In genomic region chr1:54364613-54365012, GRCh38 we compare ENCODE assay signal across 19 cellular contexts.
"Had no signal": no experiment of that assay in that cellular context is flagged by ENCODE, and none has a peak within 500 bp of the region (broad histone marks: within the 10 kb centered on the region; RNA-seq: fewer than 3 reads in every experiment).

No MANE protein-coding gene starts in this region.

- DNase-seq: activated CD4-positive, alpha-beta T cell treated with anti-CD3 and anti-CD28 coated beads, Interleukin-2, amount 10 ng/mL, durations not matched to agents 24 days and 14 days; activated CD4-positive, CD25-positive, alpha-beta regulatory T cell; activated CD8-positive, alpha-beta memory T cell treated with anti-CD3 and anti-CD28 coated beads, Interleukin-2, amount 50 U/mL, for 4 hours; activated CD8-positive, alpha-beta T cell treated with anti-CD3 and anti-CD28 coated beads, Interleukin-2, amount 10 ng/mL, durations not matched to agents 7 days and 5 days; activated naive CD8-positive, alpha-beta T cell treated with anti-CD3 and anti-CD28 coated beads for 36 hours; activated T-cell treated with anti-CD3 and anti-CD28 coated beads, Interleukin-2, amount 50 U/mL, for 48 hours; amygdala; central memory CD4-positive, alpha-beta T cell; effector CD8-positive, alpha-beta T cell; foreskin fibroblast; lower lobe of right lung; midbrain; nucleus accumbens; retina; stimulated activated CD4-positive, alpha-beta T cell treated with anti-CD3 and anti-CD28 coated beads, Interleukin-2, amount 100 ng/mL, for 48 hours; stimulated activated naive CD4-positive, alpha-beta T cell had no signal

- H3K4me3 Mint-ChIP-seq: activated CD4-positive, alpha-beta T cell treated with anti-CD3 and anti-CD28 coated beads, Interleukin-2, amount 10 ng/mL, durations not matched to agents 24 days and 14 days; activated CD8-positive, alpha-beta T cell treated with anti-CD3 and anti-CD28 coated beads, Interleukin-2, amount 10 ng/mL, durations not matched to agents 7 days and 5 days; activated naive CD8-positive, alpha-beta T cell treated with anti-CD3 and anti-CD28 coated beads for 36 hours had no signal

- H3K9me3 ChIP-seq: body of pancreas, lower lobe of right lung, upper lobe of left lung had no signal

- H3K4me3 ChIP-seq: body of pancreas, coronary artery, lower lobe of right lung, upper lobe of left lung had no signal

- H3K27ac ChIP-seq: coronary artery, lower lobe of right lung, upper lobe of left lung had no signal

- H3K27ac Mint-ChIP-seq: activated CD4-positive, alpha-beta T cell treated with anti-CD3 and anti-CD28 coated beads, Interleukin-2, amount 10 ng/mL, durations not matched to agents 24 days and 14 days; activated CD8-positive, alpha-beta T cell treated with anti-CD3 and anti-CD28 coated beads, Interleukin-2, amount 10 ng/mL, durations not matched to agents 7 days and 5 days; activated naive CD8-positive, alpha-beta T cell treated with anti-CD3 and anti-CD28 coated beads for 36 hours had no signal

- H3K36me3 ChIP-seq: lower lobe of right lung had no signal

- H3K27me3 Mint-ChIP-seq: activated CD4-positive, alpha-beta T cell treated with anti-CD3 and anti-CD28 coated beads, Interleukin-2, amount 10 ng/mL, durations not matched to agents 24 days and 14 days; activated naive CD8-positive, alpha-beta T cell treated with anti-CD3 and anti-CD28 coated beads for 36 hours had no signal

- ATAC-seq: activated CD8-positive, alpha-beta T cell treated with anti-CD3 and anti-CD28 coated beads, Interleukin-2, amount 10 ng/mL, durations not matched to agents 7 days and 5 days had no signal

- H3K27me3 ChIP-seq: body of pancreas, upper lobe of left lung had no signal

- H3K9me3 Mint-ChIP-seq: activated CD4-positive, alpha-beta T cell treated with anti-CD3 and anti-CD28 coated beads, Interleukin-2, amount 10 ng/mL, durations not matched to agents 24 days and 14 days; activated naive CD8-positive, alpha-beta T cell treated with anti-CD3 and anti-CD28 coated beads for 36 hours had no signal
